Comparison of ENCODE assay signal across 14 cellular contexts in genomic region chr7:151889406-151890354, GRCh38. TPM values are rescaled to one million over a fixed set of nuclear protein-coding genes. Genes with fewer than 3 reads are reported as not detected.
A peak's percentile ranks its signal among the peaks of the same experiment; 100 is the strongest.
DNase-seq lines count a peak whose midpoint lies in the region.
"Had no signal": no experiment of that assay in that cellular context is flagged by ENCODE, and none has a peak within 500 bp of the region (broad histone marks: within the 10 kb centered on the region; RNA-seq: fewer than 3 reads in every experiment).

No MANE protein-coding gene starts in this region.

- H3K36me3 ChIP-seq in BLaER1 (no peaks in the 10 kb centered on the region), SJCRH30 (no peaks in the 10 kb centered on the region)

- H3K9me3 ChIP-seq in BLaER1, result no peaks in the 10 kb centered on the region
- no peaks in the 10 kb centered on the region for H3K9me3 ChIP-seq in SJCRH30 (replicated peaks)
- H3K9me3 ChIP-seq: Caco-2 had no signal

- no peak overlapping the region for H3K4me3 ChIP-seq in BLaER1
- H3K4me3 ChIP-seq in SJCRH30, result no peak overlapping the region
- H3K4me3 ChIP-seq: SK-N-MC had no signal

- no peaks in the 10 kb centered on the region for H4K20me1 ChIP-seq in BLaER1

- H3K9ac ChIP-seq in BLaER1, result no peak overlapping the region
- H3K9ac ChIP-seq: KMS-11 had no signal

- H3K27me3 ChIP-seq in BLaER1 (no peaks in the 10 kb centered on the region), SJCRH30 (no peaks in the 10 kb centered on the region)

- DNase-seq in SJCRH30, result no peak
- peak; percentile 41 for DNase-seq in ecto neural progenitor cell (ENCODE audit: low spot score)
- DNase-seq in mesenteric fat pad (ENCODE audit: low spot score), result peak; percentile 75
- no peak for DNase-seq in NCI-H526 treated with DMSO at 0.1 percent for 48 hours (lab: John Stamatoyannopoulos, UW)
- no peak for DNase-seq in epidermal melanocyte (ENCODE audit: insufficient read length, low spot score)
- no peak for DNase-seq in NCI-H1930 (lab: John Stamatoyannopoulos, UW)
- no peak for DNase-seq in DMS53 (lab: John Stamatoyannopoulos, UW)
- DNase-seq: CD4-positive, CD25-positive, alpha-beta regulatory T cell; NCI-H1436; NCI-H2029 treated with DMSO at 0.1 percent for 48 hours had no signal

- no peak overlapping the region for H3K27ac ChIP-seq in BLaER1
- H3K27ac ChIP-seq in SJCRH30, result peak overlapping the region; percentile 36; the same call in 1 of the 2 replicates
- H3K27ac ChIP-seq: KMS-11, SK-N-MC had no signal

- H3K4me2 ChIP-seq in BLaER1, result peak overlapping the region; percentile 44
- H3K4me2 ChIP-seq: KMS-11 had no signal

- H3K4me1 ChIP-seq in BLaER1 (peaks cover 15% of the 10 kb centered on the region), SJCRH30 (peaks cover 36% of the 10 kb centered on the region)
- H3K4me1 ChIP-seq: Caco-2 had no signal

RNA-seq across cellular contexts. Expression of gene PRKAG2, which starts 12.8 kb away (rescaled TPM):
- total RNA-seq in SJCRH30 (2014; rRNA removed; shearing (Covaris generic)), result 9.5 and 10.9 TPM in 2 replicates
- total RNA-seq in mesenteric fat pad, result 61.2 TPM

Comparison
In these comparisons a context has a peak if more than half of its experiments do, and no peak if none do; other contexts are left out.
1. DNase-seq: peak in ecto neural progenitor cell (single experiment) and mesenteric fat pad (single experiment); none in SJCRH30 (0 of 2), NCI-H526 treated with DMSO at 0.1 percent for 48 hours (single experiment), epidermal melanocyte (single experiment), NCI-H1930 (0 of 2) and DMS53 (single experiment).